17 cellular contexts compared by ENCODE assay signal in genomic region chr16:68969338-68969737, GRCh38.
A peak's percentile ranks its signal among the peaks of the same experiment; 100 is the strongest.
DNase-seq lines count a peak whose midpoint lies in the region; ATAC-seq and TF ChIP-seq lines count a peak whose summit lies in the region.
"Had no signal": no experiment of that assay in that cellular context is flagged by ENCODE, and none has a peak within 500 bp of the region (broad histone marks: within the 10 kb centered on the region; RNA-seq: fewer than 3 reads in every experiment).

No MANE protein-coding gene starts in this region.

- TF ChIP-seq EP300 in esophagus muscularis mucosa (IDR thresholded peaks at IDR 0.05): no peak

- H3K4me1 ChIP-seq in esophagus muscularis mucosa: no peaks in the 10 kb centered on the region

- no peaks in the 10 kb centered on the region for H3K27me3 ChIP-seq in esophagus muscularis mucosa

- peaks cover 5 to 15% (median 9%) of the 10 kb centered on the region in 4 donors for H3K36me3 ChIP-seq in esophagus muscularis mucosa

- WGBS in esophagus muscularis mucosa: 74% methylated on average over 2 of the region's 2 CpGs

- TF ChIP-seq POLR2A in esophagus muscularis mucosa (IDR thresholded peaks at IDR 0.05; ENCODE audit: low read depth): no peak

- peaks cover 3% of the 10 kb centered on the region for H3K36me3 Mint-ChIP-seq in osteocyte (ENCODE audit: unreplicated experiment)

- no peak overlapping the region for H3K27ac Mint-ChIP-seq in osteocyte (ENCODE audit: unreplicated experiment)
- H3K27ac Mint-ChIP-seq: B cell; CD4-positive, alpha-beta T cell; GM23338; IgD-negative memory B cell had no signal

- intact Hi-C loops in esophagus muscularis mucosa (cut with DNase I): no loop called here

- H3K9me3 Mint-ChIP-seq in osteocyte (ENCODE audit: unreplicated experiment): no peaks in the 10 kb centered on the region
- H3K9me3 Mint-ChIP-seq: CD4-positive, alpha-beta T cell; GM23338; IgD-negative memory B cell had no signal

- H3K27ac ChIP-seq in esophagus muscularis mucosa (replicated peaks in 1 of 4): no peak overlapping the region

- H3K4me3 ChIP-seq in LNCaP clone FGC (ENCODE audit: low read depth, low read length) (no peak overlapping the region), esophagus muscularis mucosa (no peak overlapping the region)
- H3K4me3 ChIP-seq: GM23338 had no signal

- H3K27me3 Mint-ChIP-seq in osteocyte (ENCODE audit: unreplicated experiment): no peaks in the 10 kb centered on the region
- H3K27me3 Mint-ChIP-seq: B cell; CD4-positive, alpha-beta T cell; IgD-negative memory B cell had no signal

- TF ChIP-seq CTCF in LNCaP clone FGC (IDR thresholded peaks at IDR 0.05; ENCODE audit: control insufficient read depth, extremely low read depth, insufficient read depth): no peak
- TF ChIP-seq CTCF in osteocyte (IDR thresholded peaks at IDR 0.05): no peak
- no peak for TF ChIP-seq CTCF in esophagus muscularis mucosa (IDR thresholded peaks at IDR 0.05)

- H3K4me3 Mint-ChIP-seq in osteocyte (ENCODE audit: unreplicated experiment): no peak overlapping the region
- H3K4me3 Mint-ChIP-seq: B cell; CD4-positive, alpha-beta T cell; GM23338; IgD-negative memory B cell had no signal

- H3K4me1 Mint-ChIP-seq in osteocyte (ENCODE audit: unreplicated experiment): peaks cover 3% of the 10 kb centered on the region
- H3K4me1 Mint-ChIP-seq: B cell, IgD-negative memory B cell had no signal

- peak; percentile 13 for DNase-seq in LNCaP clone FGC (ENCODE audit: low read depth)
- DNase-seq in NCI-H69 (lab: John Stamatoyannopoulos, UW): peak; percentile 2
- DNase-seq in dermis microvascular lymphatic vessel endothelial cell (ENCODE audit: low read depth in 2 of 2): peak; percentile 56 to 77
- peak; percentile 21 for DNase-seq in osteocyte (ENCODE audit: extremely low spot score, unreplicated experiment)
- no peak for DNase-seq in NCI-H82 treated with DMSO at 0.1 percent for 48 hours (lab: John Stamatoyannopoulos, UW; ENCODE audit: unreplicated experiment)
- DNase-seq in esophagus muscularis mucosa (ENCODE audit: extremely low spot score): no peak
- DNase-seq: C1 segment of cervical spinal cord; Calu3; CD4-positive, alpha-beta T cell; DMS 273 treated with DMSO at 0.1 percent for 48 hours; DMS79 treated with DMSO at 0.1 percent for 48 hours; GDM1; H7 had no signal

- ATAC-seq in HG03342 (IDR thresholded peaks at IDR 0.05; ENCODE audit: unreplicated experiment): no peak
- ATAC-seq: GM23338 had no signal

- H3K9me3 ChIP-seq in esophagus muscularis mucosa: no peaks in the 10 kb centered on the region

Comparison
In these comparisons a context has a peak if more than half of its experiments do, and no peak if none do; other contexts are left out.
1. DNase-seq: peak in LNCaP clone FGC (single experiment), NCI-H69 (single experiment), dermis microvascular lymphatic vessel endothelial cell (2 of 2) and osteocyte (single experiment); none in NCI-H82 treated with DMSO at 0.1 percent for 48 hours (single experiment) and esophagus muscularis mucosa (single experiment).